ENCODE assay signal across 8 cellular contexts in genomic region chr19:1384478-1385110, GRCh38. TPM values are rescaled to one million over a fixed set of nuclear protein-coding genes. Genes with fewer than 3 reads are reported as not detected.
DNase-seq lines count a peak whose midpoint lies in the region; ATAC-seq, FAIRE-seq and TF ChIP-seq lines count a peak whose summit lies in the region.

No MANE protein-coding gene starts in this region.

- no peak overlapping the region for H3K27ac ChIP-seq in SJCRH30

- H3K9me3 ChIP-seq in SJCRH30 (replicated peaks) = no peaks in the 10 kb centered on the region

- DNase-seq in GM19239 (ENCODE audit: insufficient read length, low spot score) (no peak), SJCRH30 (no peak), fibroblast of mammary gland (ENCODE audit: low read depth) (no peak), retinal pigment epithelial cell (ENCODE audit: low read depth) (no peak), NCI-H446 treated with DMSO at 0.1 percent for 48 hours (lab: John Stamatoyannopoulos, UW) (no peak)
- no peak for DNase-seq in stimulated activated CD4-positive, alpha-beta T cell treated with anti-CD3 and anti-CD28 coated beads, Interleukin-1b, Interleukin-23, amount 100 ng/mL, for 48 hours

- H3K4me1 ChIP-seq in SJCRH30 = peaks cover 5% of the 10 kb centered on the region

- H3K4me3 ChIP-seq in SJCRH30 (peak overlapping the region; percentile 86), fibroblast of mammary gland (ENCODE audit: control insufficient read depth, low read depth, low read length) (peak overlapping the region; percentile 90), retinal pigment epithelial cell (ENCODE audit: low read length) (peak overlapping the region; percentile 93)

- no peak for ATAC-seq in GM21447 (IDR thresholded peaks at IDR 0.05; ENCODE audit: unreplicated experiment)
- no peak for ATAC-seq in GM21423 (IDR thresholded peaks at IDR 0.05; ENCODE audit: unreplicated experiment)

- FAIRE-seq in GM19239 (lab: Jason Lieb, UNC) = peak; percentile 83

- no peaks in the 10 kb centered on the region for H3K27me3 ChIP-seq in SJCRH30

- no peaks in the 10 kb centered on the region for H3K36me3 ChIP-seq in SJCRH30

- TF ChIP-seq CTCF in fibroblast of mammary gland (conservative IDR thresholded peaks at IDR 0.05; ENCODE audit: control insufficient read depth, insufficient read depth, low read depth, low read length) (no peak), retinal pigment epithelial cell (conservative IDR thresholded peaks at IDR 0.05; ENCODE audit: low read depth, low read length) (no peak)

RNA-seq across cellular contexts. Expression of gene NDUFS7, which starts 0.9 kb away (rescaled TPM):
- total RNA-seq in SJCRH30 (2014; rRNA removed; shearing (Covaris generic)) = 31.4 and 39.6 TPM in 2 replicates

RNA-seq across cellular contexts. Expression of gene GAMT, which starts 16.7 kb away (rescaled TPM):
- total RNA-seq in SJCRH30 (2014; rRNA removed; shearing (Covaris generic)) = 13.7 and 15.2 TPM in 2 replicates

RNA-seq across cellular contexts. Expression of gene DAZAP1, which starts 22.8 kb away (rescaled TPM):
- total RNA-seq in SJCRH30 (2014; rRNA removed; shearing (Covaris generic)) = 132 and 138 TPM in 2 replicates

RNA-seq across cellular contexts. Expression of gene RPS15, which starts 53.6 kb away (rescaled TPM):
- 1,359 and 1,591 TPM in 2 replicates for total RNA-seq in SJCRH30 (2014; rRNA removed; shearing (Covaris generic))
